ENCODE assay signal across 17 cellular contexts in the genomic region with DNA sequence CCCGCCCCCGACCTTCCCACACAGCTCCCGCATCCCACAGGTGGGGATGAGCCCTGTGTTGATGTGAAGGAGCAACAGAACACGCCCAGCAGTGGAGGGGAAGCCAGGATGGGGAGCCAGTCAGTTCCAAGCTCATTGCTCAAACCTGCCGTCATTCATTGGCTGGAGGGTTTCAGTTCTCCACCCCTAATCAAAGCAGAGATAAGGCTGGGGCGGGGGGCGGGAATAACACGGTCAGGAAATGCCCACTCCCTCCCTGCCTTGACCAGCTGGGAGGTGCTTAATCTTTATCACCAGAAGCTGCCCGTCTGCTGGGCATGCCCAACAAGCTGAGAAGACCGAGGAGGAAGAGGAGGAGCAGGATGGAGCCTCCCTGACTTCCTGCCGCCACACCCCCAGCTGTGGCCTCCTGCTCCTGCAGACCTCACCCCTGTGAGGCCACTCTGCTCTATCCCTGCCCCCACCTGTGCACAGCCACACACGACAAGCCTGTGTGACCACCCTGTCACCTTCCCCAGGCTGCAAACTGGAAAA.
A peak's percentile ranks its signal among the peaks of the same experiment; 100 is the strongest.
DNase-seq lines count a peak whose midpoint lies in the region; ATAC-seq lines count a peak whose summit lies in the region.
"Had no signal": no experiment of that assay in that cellular context is flagged by ENCODE, and none has a peak within 500 bp of the region (broad histone marks: within the 10 kb centered on the region; RNA-seq: fewer than 3 reads in every experiment).

No MANE protein-coding gene starts in this region.

- ATAC-seq in left cardiac atrium (peak in 1 of 2 donors; percentile 56), left lobe of liver (peak; percentile 22), GM19023 (IDR thresholded peaks at IDR 0.05; ENCODE audit: unreplicated experiment) (no peak)
- ATAC-seq: T-cell had no signal

- DNase-seq in left cardiac atrium (peak; percentile 64), cardiac septum (ENCODE audit: low spot score) (no peak), caudate nucleus (lab: John Stamatoyannopoulos, UW) (no peak), left lobe of liver (ENCODE audit: low spot score) (no peak), NCI-H524 (lab: John Stamatoyannopoulos, UW) (no peak), medulla oblongata (ENCODE audit: extremely low spot score) (no peak), GF-D8 (lab: John Stamatoyannopoulos, UW) (no peak)
- DNase-seq: ACHN; activated CD4-positive, alpha-beta T cell treated with anti-CD3 and anti-CD28 coated beads, Interleukin-2, amount 50 U/mL, for 4 hours; activated CD8-positive, alpha-beta memory T cell treated with anti-CD3 and anti-CD28 coated beads, Interleukin-2, amount 50 U/mL, for 48 hours; activated effector memory CD4-positive, alpha-beta T cell treated with Interleukin-2 at 50 U/mL for 16 hours; C1 segment of cervical spinal cord; NCI-H1092 treated with DMSO at 0.1 percent for 48 hours; NCI-H526 treated with DMSO at 0.1 percent for 48 hours; T-cell had no signal

- intact Hi-C loops in left cardiac atrium (cut with DNase I), result no loop called here
- intact Hi-C loops in cardiac septum (cut with DNase I), result no loop called here

- H3K27ac ChIP-seq in caudate nucleus (ENCODE audit: low read depth, low read length), result peak overlapping the region; percentile 36
- H3K27ac ChIP-seq: VCaP had no signal
